In genomic region chr4:118373614-118374255, GRCh38 we compare ENCODE assay signal across 28 cellular contexts. TPM values are rescaled to one million over a fixed set of nuclear protein-coding genes. Genes with fewer than 3 reads are reported as not detected.
DNase-seq lines count a peak whose midpoint lies in the region; ATAC-seq, FAIRE-seq and TF ChIP-seq lines count a peak whose summit lies in the region.
"Had no signal": no experiment of that assay in that cellular context is flagged by ENCODE, and none has a peak within 500 bp of the region (broad histone marks: within the 10 kb centered on the region; RNA-seq: fewer than 3 reads in every experiment).

No MANE protein-coding gene starts in this region.

- no peak for ATAC-seq in T-cell (replicated peaks in 1 of 4)
- ATAC-seq: esophagus mucosa, left lobe of liver, psoas muscle had no signal

- H3K27me3 Mint-ChIP-seq in astrocyte (ENCODE audit: low read depth, unreplicated experiment) (no peaks in the 10 kb centered on the region), neural progenitor cell (ENCODE audit: insufficient read depth, low read depth) (peaks cover 2% of the 10 kb centered on the region), T-cell (peaks cover 7 to 24% of the 10 kb centered on the region in 2 donors)
- H3K27me3 Mint-ChIP-seq in activated T-cell treated with anti-CD3 and anti-CD28 coated beads, Interleukin-2, amount 50 U/mL, for 24 hours: peaks cover 31% of the 10 kb centered on the region
- H3K27me3 Mint-ChIP-seq: activated CD4-positive, alpha-beta T cell treated with anti-CD3 and anti-CD28 coated beads, Interleukin-2, amount 10 ng/mL, durations not matched to agents 7 days and 5 days had no signal

- no peak overlapping the region for H3K4me3 Mint-ChIP-seq in astrocyte (ENCODE audit: unreplicated experiment)
- H3K4me3 Mint-ChIP-seq in neural progenitor cell: no peak overlapping the region
- no peak overlapping the region for H3K4me3 Mint-ChIP-seq in activated T-cell treated with anti-CD3 and anti-CD28 coated beads, Interleukin-2, amount 50 U/mL, for 24 hours
- no peak overlapping the region for H3K4me3 Mint-ChIP-seq in T-cell
- H3K4me3 Mint-ChIP-seq: activated CD4-positive, alpha-beta T cell treated with anti-CD3 and anti-CD28 coated beads, Interleukin-2, amount 10 ng/mL, durations not matched to agents 7 days and 5 days; B cell; central memory CD8-positive, alpha-beta T cell; neural crest cell; stimulated activated naive CD8-positive, alpha-beta T cell treated with anti-CD3 and anti-CD28 coated beads, Interleukin-15, Interleukin-2, amounts not matched to agents 100 ng/mL and 50 ng/mL, for 24 hours; T-helper 1 cell treated with Interleukin-12 subunit alpha and Interleukin-12 subunit beta and Interleukin-4 antibody, amounts not matched to agents 30 μg/mL and 1 μg/mL, for 36 hours had no signal

- peak; percentile 41 for FAIRE-seq in astrocyte (lab: Jason Lieb, UNC)
- FAIRE-seq: small intestine had no signal

- no peaks in the 10 kb centered on the region for H3F3A ChIP-seq in neural progenitor cell (ENCODE audit: low read depth)

- H3K79me2 ChIP-seq in astrocyte (ENCODE audit: insufficient read depth, low read length) (no peaks in the 10 kb centered on the region), neural progenitor cell (ENCODE audit: low read depth) (no peaks in the 10 kb centered on the region)

- DNase-seq in GM12865 (ENCODE audit: low read depth) (peak; percentile 31), astrocyte (ENCODE audit: low read depth) (peak; percentile 9), foreskin fibroblast (peak; percentile 39 to 69), neural progenitor cell (ENCODE audit: low spot score) (no peak), T-cell (no peak)
- DNase-seq in activated T-cell treated with anti-CD3 and anti-CD28 coated beads, Interleukin-2, amount 50 U/mL, for 24 hours: no peak
- DNase-seq: activated CD4-positive, alpha-beta T cell treated with anti-CD3 and anti-CD28 coated beads, Interleukin-2, amount 10 ng/mL, durations not matched to agents 7 days and 5 days; activated CD8-positive, alpha-beta memory T cell treated with anti-CD3 and anti-CD28 coated beads, Interleukin-2, amount 50 U/mL, for 4 hours; activated gamma-delta T cell; amniotic stem cell; DMS79 treated with DMSO at 0.1 percent for 48 hours; effector CD4-positive, alpha-beta T cell; glutamatergic neuron; NCI-H1105; NCI-H69; PC-9; psoas muscle; small intestine; stimulated activated CD4-positive, alpha-beta T cell treated with anti-CD3 and anti-CD28 coated beads, Interleukin-4, amount 100 ng/mL, for 1 hour; tibial artery had no signal

- H3K27ac Mint-ChIP-seq in astrocyte (ENCODE audit: unreplicated experiment) (no peak overlapping the region), neural progenitor cell (no peak overlapping the region), T-cell (no peak overlapping the region)
- no peak overlapping the region for H3K27ac Mint-ChIP-seq in activated T-cell treated with anti-CD3 and anti-CD28 coated beads, Interleukin-2, amount 50 U/mL, for 24 hours
- H3K27ac Mint-ChIP-seq: activated CD4-positive, alpha-beta T cell treated with anti-CD3 and anti-CD28 coated beads, Interleukin-2, amount 10 ng/mL, durations not matched to agents 7 days and 5 days; B cell; stimulated activated naive CD8-positive, alpha-beta T cell treated with anti-CD3 and anti-CD28 coated beads, Interleukin-15, Interleukin-2, amounts not matched to agents 100 ng/mL and 50 ng/mL, for 24 hours; T-helper 1 cell treated with Interleukin-12 subunit alpha and Interleukin-12 subunit beta and Interleukin-4 antibody, amounts not matched to agents 30 μg/mL and 1 μg/mL, for 36 hours had no signal

- H3K36me3 ChIP-seq in astrocyte (ENCODE audit: insufficient read depth, low read length): no peaks in the 10 kb centered on the region
- no peaks in the 10 kb centered on the region for H3K36me3 ChIP-seq in skeletal muscle satellite cell (ENCODE audit: insufficient read depth, low read length)
- H3K36me3 ChIP-seq in neural progenitor cell: no peaks in the 10 kb centered on the region
- H3K36me3 ChIP-seq: tibial artery had no signal

- H3K4me1 Mint-ChIP-seq in astrocyte (ENCODE audit: low read depth, unreplicated experiment) (peaks cover 4% of the 10 kb centered on the region), neural progenitor cell (no peaks in the 10 kb centered on the region), T-cell (no peaks in the 10 kb centered on the region)
- no peaks in the 10 kb centered on the region for H3K4me1 Mint-ChIP-seq in activated T-cell treated with anti-CD3 and anti-CD28 coated beads, Interleukin-2, amount 50 U/mL, for 24 hours (ENCODE audit: low read depth)
- H3K4me1 Mint-ChIP-seq: activated CD4-positive, alpha-beta T cell treated with anti-CD3 and anti-CD28 coated beads, Interleukin-2, amount 10 ng/mL, durations not matched to agents 7 days and 5 days; B cell; central memory CD8-positive, alpha-beta T cell; neural crest cell had no signal

- CTCF ChIA-PET in T-cell (lab: Charles Lee): no interaction called here

- no peaks in the 10 kb centered on the region for H4K20me1 ChIP-seq in astrocyte (ENCODE audit: insufficient read depth, low read length)
- no peaks in the 10 kb centered on the region for H4K20me1 ChIP-seq in neural progenitor cell (ENCODE audit: low read depth)

- peak overlapping the region; percentile 6 for H3K27ac ChIP-seq in astrocyte (ENCODE audit: low read depth, low read length)
- no peak overlapping the region for H3K27ac ChIP-seq in neural progenitor cell
- H3K27ac ChIP-seq: PC-9, psoas muscle, tibial artery had no signal

- H3K27me3 ChIP-seq in astrocyte (ENCODE audit: insufficient read depth, low read length): no peaks in the 10 kb centered on the region
- no peaks in the 10 kb centered on the region for H3K27me3 ChIP-seq in skeletal muscle satellite cell (ENCODE audit: control insufficient read depth, insufficient read depth, low read length)
- H3K27me3 ChIP-seq in neural progenitor cell: no peaks in the 10 kb centered on the region
- H3K27me3 ChIP-seq: tibial artery had no signal

- H3K9ac ChIP-seq in astrocyte (ENCODE audit: low read length) (no peak overlapping the region), skeletal muscle satellite cell (ENCODE audit: low read depth, low read length) (no peak overlapping the region), neural progenitor cell (no peak overlapping the region)

- H3K36me3 Mint-ChIP-seq in astrocyte (ENCODE audit: low read depth, unreplicated experiment) (no peaks in the 10 kb centered on the region), neural progenitor cell (no peaks in the 10 kb centered on the region), T-cell (no peaks in the 10 kb centered on the region)
- H3K36me3 Mint-ChIP-seq in activated T-cell treated with anti-CD3 and anti-CD28 coated beads, Interleukin-2, amount 50 U/mL, for 24 hours (ENCODE audit: low read depth): no peaks in the 10 kb centered on the region

- no peaks in the 10 kb centered on the region for H3K9me3 ChIP-seq in astrocyte (ENCODE audit: insufficient read depth, low read depth, low read length)
- H3K9me3 ChIP-seq in skeletal muscle satellite cell (replicated peaks; ENCODE audit: low read length): no peaks in the 10 kb centered on the region
- H3K9me3 ChIP-seq in neural progenitor cell (ENCODE audit: low read depth): no peaks in the 10 kb centered on the region
- H3K9me3 ChIP-seq: psoas muscle, tibial artery had no signal

- TF ChIP-seq CTCF in GM12865 (IDR thresholded peaks at IDR 0.05; ENCODE audit: insufficient read depth, low read depth, low read length, missing control alignments): no peak
- TF ChIP-seq CTCF in astrocyte (IDR thresholded peaks at IDR 0.05; ENCODE audit: insufficient read depth, low read depth, low read length): no peak
- TF ChIP-seq CTCF in foreskin fibroblast (IDR thresholded peaks at IDR 0.05; ENCODE audit: low read depth, low read length): no peak
- no peak for TF ChIP-seq CTCF in neural progenitor cell (IDR thresholded peaks at IDR 0.05)

- no peak overlapping the region for H2AFZ ChIP-seq in astrocyte (ENCODE audit: low read depth, low read length)
- H2AFZ ChIP-seq in neural progenitor cell (replicated peaks): no peak overlapping the region
- H2AFZ ChIP-seq: PC-9 had no signal

- POLR2A ChIA-PET in T-cell (lab: Charles Lee): no interaction called here

- H3K4me3 ChIP-seq in GM12865 (ENCODE audit: low read depth, low read length) (no peak overlapping the region), astrocyte (ENCODE audit: insufficient read depth, low read depth, low read length) (no peak overlapping the region), foreskin fibroblast (ENCODE audit: low read depth in 1 of 2, low read length in 2 of 2) (no peak overlapping the region), skeletal muscle satellite cell (ENCODE audit: low read length) (no peak overlapping the region), neural progenitor cell (no peak overlapping the region)
- H3K4me3 ChIP-seq: PC-9, psoas muscle, tibial artery had no signal

- H3K9me3 Mint-ChIP-seq in astrocyte (ENCODE audit: unreplicated experiment) (peaks cover 1% of the 10 kb centered on the region), neural progenitor cell (peaks cover 6% of the 10 kb centered on the region), T-cell (peaks cover 0 to 4% (median 0%) of the 10 kb centered on the region in 3 donors)
- H3K9me3 Mint-ChIP-seq in activated T-cell treated with anti-CD3 and anti-CD28 coated beads, Interleukin-2, amount 50 U/mL, for 24 hours: no peaks in the 10 kb centered on the region
- H3K9me3 Mint-ChIP-seq: activated CD4-positive, alpha-beta T cell treated with anti-CD3 and anti-CD28 coated beads, Interleukin-2, amount 10 ng/mL, durations not matched to agents 7 days and 5 days; central memory CD8-positive, alpha-beta T cell; stimulated activated naive CD8-positive, alpha-beta T cell treated with anti-CD3 and anti-CD28 coated beads, Interleukin-15, Interleukin-2, amounts not matched to agents 100 ng/mL and 50 ng/mL, for 24 hours; T-helper 1 cell treated with Interleukin-12 subunit alpha and Interleukin-12 subunit beta and Interleukin-4 antibody, amounts not matched to agents 30 μg/mL and 1 μg/mL, for 36 hours had no signal

- H3K4me2 ChIP-seq in astrocyte (ENCODE audit: low read length) (no peak overlapping the region), skeletal muscle satellite cell (ENCODE audit: low read length) (peak overlapping the region; percentile 39), neural progenitor cell (no peak overlapping the region)
- H3K4me2 ChIP-seq: PC-9 had no signal

- H3K4me1 ChIP-seq in astrocyte (ENCODE audit: insufficient read depth, low read length): no peaks in the 10 kb centered on the region
- H3K4me1 ChIP-seq in skeletal muscle satellite cell (ENCODE audit: control insufficient read depth, insufficient read depth, low read length): peaks cover 11% of the 10 kb centered on the region
- H3K4me1 ChIP-seq in neural progenitor cell: no peaks in the 10 kb centered on the region
- H3K4me1 ChIP-seq: psoas muscle, tibial artery had no signal

RNA-seq across cellular contexts. Expression of gene PRSS12, which starts 20.9 kb away (rescaled TPM):
- total RNA-seq in astrocyte (2.1 and 4.1 TPM in 2 replicates), neural progenitor cell (ENCODE audit: low replicate concordance) (1.6 and 1.9 TPM in 2 replicates), T-cell (under 1 TPM in 3 of 5 donors, not detected in 2; 0.03 to 0.25 (median 0.18) TPM)
- total RNA-seq in skeletal muscle satellite cell (2012; rRNA removed): 3.0 and 5.9 TPM in 2 replicates
- total RNA-seq: activated CD4-positive, alpha-beta T cell treated with anti-CD3 and anti-CD28 coated beads, Interleukin-2, amount 10 ng/mL, durations not matched to agents 7 days and 5 days; B cell had no signal

Comparison
In these comparisons a context has a peak if more than half of its experiments do, and no peak if none do; other contexts are left out.
1. DNase-seq: peak in GM12865 (single experiment), astrocyte (single experiment) and foreskin fibroblast (2 of 2); none in neural progenitor cell (single experiment), activated T-cell treated with anti-CD3 and anti-CD28 coated beads, Interleukin-2, amount 50 U/mL, for 24 hours (single experiment) and T-cell (0 of 34).